1 cellular context compared by ENCODE assay signal in genomic region chr11:2890466-2891241, GRCh38.
TF ChIP-seq lines count a peak whose summit lies in the region.

No MANE protein-coding gene starts in this region.

TF ChIP-seq in K562, 482 proteins besides CTCF, POLR2A, EP300 and RAD21 (continued from another document and continues in another):
- TF ChIP-seq NKRF (IDR thresholded peaks at IDR 0.05; ENCODE audit: borderline replicate concordance) (no peak; the same call in 1 of the 2 replicates), TSC22D4 (tag; IDR thresholded peaks at IDR 0.05) (no peak), LEF1 (IDR thresholded peaks at IDR 0.05) (peak; percentile 86), ELF4 (CRISPR knock-in tag; IDR thresholded peaks at IDR 0.05) (no peak), FOXO4 (CRISPR knock-in tag; IDR thresholded peaks at IDR 0.05) (no peak), GABPB2 (CRISPR knock-in tag; conservative IDR thresholded peaks at IDR 0.05) (no peak), MXD1 (CRISPR knock-in tag; IDR thresholded peaks at IDR 0.05; ENCODE audit: borderline replicate concordance, poor library complexity, severe bottlenecking) (no peak), ZKSCAN3 (CRISPR knock-in tag; IDR thresholded peaks at IDR 0.05) (no peak), ZNF77 (CRISPR knock-in tag; IDR thresholded peaks at IDR 0.05) (no peak), IFI16 (CRISPR knock-in tag; IDR thresholded peaks at IDR 0.05) (no peak), ZFP36 (IDR thresholded peaks at IDR 0.05; ENCODE audit: low read depth, low read length, partially characterized antibody) (no peak), ZNF766 (CRISPR knock-in tag; conservative IDR thresholded peaks at IDR 0.05) (no peak), SRSF7 (optimal IDR thresholded peaks at IDR 0.05; ENCODE audit: low read depth, low read length) (no peak), DEAF1 (CRISPR knock-in tag; IDR thresholded peaks at IDR 0.05) (no peak), CHD7 (IDR thresholded peaks at IDR 0.05; ENCODE audit: low read depth, low read length) (no peak), PRMT5 (CRISPR knock-in tag; IDR thresholded peaks at IDR 0.05) (no peak), ETV5 (CRISPR knock-in tag; IDR thresholded peaks at IDR 0.05; ENCODE audit: low read depth) (peak; percentile 38), TCF7L2 (IDR thresholded peaks at IDR 0.05; ENCODE audit: low read depth, low read length) (no peak), AFF4 (CRISPR knock-in tag; IDR thresholded peaks at IDR 0.05) (no peak), ZNF316 (IDR thresholded peaks at IDR 0.05) (no peak), SRSF3 (IDR thresholded peaks at IDR 0.05; ENCODE audit: insufficient read depth, low read length) (no peak), EHMT2 (IDR thresholded peaks at IDR 0.05) (no peak), ZNF24 (IDR thresholded peaks at IDR 0.05) (no peak), U2AF1 (optimal IDR thresholded peaks at IDR 0.05; ENCODE audit: low read depth, low read length) (no peak), SPI1 (IDR thresholded peaks at IDR 0.05; ENCODE audit: borderline replicate concordance, low read depth, low read length) (no peak), HMG20A (CRISPR knock-in tag; conservative IDR thresholded peaks at IDR 0.05) (no peak), ZBTB7A (IDR thresholded peaks at IDR 0.05; ENCODE audit: borderline replicate concordance, control insufficient read depth, low read depth, low read length) (peak; percentile 89), FOXJ3 (CRISPR knock-in tag; IDR thresholded peaks at IDR 0.05) (no peak), ZNF354B (CRISPR knock-in tag; IDR thresholded peaks at IDR 0.05) (no peak), ZNF668 (CRISPR knock-in tag; IDR thresholded peaks at IDR 0.05) (no peak), CBFA2T3 (IDR thresholded peaks at IDR 0.05) (peak; percentile 75), RNF2 (IDR thresholded peaks at IDR 0.05) (peak; percentile 57), FOXP4 (CRISPR knock-in tag; IDR thresholded peaks at IDR 0.05; ENCODE audit: borderline replicate concordance) (peak; percentile 95), ARNT (IDR thresholded peaks at IDR 0.05) (0 out of 4 replicates have a peak, but pooled peaks of 1 of the 2 experiments have one; percentile 43), MEF2D (tag; conservative IDR thresholded peaks at IDR 0.05; ENCODE audit: low read depth) (no peak), DMBX1 (CRISPR knock-in tag; IDR thresholded peaks at IDR 0.05; ENCODE audit: borderline replicate concordance) (no peak), MTF1 (CRISPR knock-in tag; IDR thresholded peaks at IDR 0.05; ENCODE audit: borderline replicate concordance) (no peak), ZNF143 (CRISPR knock-in tag; IDR thresholded peaks at IDR 0.05) (no peak; the same call in 1 of the 2 replicates)
